1 cellular context compared by ENCODE assay signal in the genomic region with DNA sequence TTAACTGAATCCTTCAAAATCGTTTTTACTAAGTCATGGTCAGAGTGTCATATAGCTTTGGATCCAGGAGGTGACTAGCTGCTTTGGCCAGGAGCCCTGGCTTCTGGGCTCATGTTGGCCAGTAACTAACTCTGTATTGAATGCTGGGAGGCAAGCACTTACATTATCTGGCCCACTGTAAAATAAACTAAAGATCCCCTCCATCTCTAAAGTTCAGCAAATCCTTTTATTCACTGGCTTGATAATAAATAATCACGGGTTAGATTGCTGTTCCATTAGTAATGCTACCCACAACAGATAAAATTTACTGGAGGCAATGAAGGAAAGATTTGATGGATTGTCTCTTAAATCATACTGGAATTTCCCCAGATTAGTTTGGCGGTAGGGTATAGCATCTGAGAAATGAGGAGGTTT.
TF ChIP-seq lines count a peak whose summit lies in the region.

No MANE protein-coding gene starts in this region.

TF ChIP-seq in SK-N-SH, 30 proteins besides CTCF, POLR2A, EP300 and RAD21 (continued from another document):
- TF ChIP-seq, protein P1, sequence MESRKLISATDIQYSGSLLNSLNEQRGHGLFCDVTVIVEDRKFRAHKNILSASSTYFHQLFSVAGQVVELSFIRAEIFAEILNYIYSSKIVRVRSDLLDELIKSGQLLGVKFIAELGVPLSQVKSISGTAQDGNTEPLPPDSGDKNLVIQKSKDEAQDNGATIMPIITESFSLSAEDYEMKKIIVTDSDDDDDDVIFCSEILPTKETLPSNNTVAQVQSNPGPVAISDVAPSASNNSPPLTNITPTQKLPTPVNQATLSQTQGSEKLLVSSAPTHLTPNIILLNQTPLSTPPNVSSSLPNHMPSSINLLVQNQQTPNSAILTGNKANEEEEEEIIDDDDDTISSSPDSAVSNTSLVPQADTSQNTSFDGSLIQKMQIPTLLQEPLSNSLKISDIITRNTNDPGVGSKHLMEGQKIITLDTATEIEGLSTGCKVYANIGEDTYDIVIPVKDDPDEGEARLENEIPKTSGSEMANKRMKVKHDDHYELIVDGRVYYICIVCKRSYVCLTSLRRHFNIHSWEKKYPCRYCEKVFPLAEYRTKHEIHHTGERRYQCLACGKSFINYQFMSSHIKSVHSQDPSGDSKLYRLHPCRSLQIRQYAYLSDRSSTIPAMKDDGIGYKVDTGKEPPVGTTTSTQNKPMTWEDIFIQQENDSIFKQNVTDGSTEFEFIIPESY (IDR thresholded peaks at IDR 0.05; ENCODE audit: borderline replicate concordance, low read depth) = no peak
- TF ChIP-seq FOXM1 (IDR thresholded peaks at IDR 0.05; ENCODE audit: low read depth) (peak; percentile 93), EZH2phosphoT487 (IDR thresholded peaks at IDR 0.05; ENCODE audit: borderline replicate concordance, low read depth) (no peak), POLR2AphosphoS5 (IDR thresholded peaks at IDR 0.05; ENCODE audit: low read depth, low read length) (peak; percentile 71; the same call in 1 of the 2 replicates), MEF2A (IDR thresholded peaks at IDR 0.05; ENCODE audit: borderline replicate concordance, low read depth) (peak; percentile 75), RXRA (IDR thresholded peaks at IDR 0.05; ENCODE audit: borderline replicate concordance, low read depth) (peak; percentile 78), TCF12 (IDR thresholded peaks at IDR 0.05) (peak; percentile 91), MXI1 (IDR thresholded peaks at IDR 0.05; ENCODE audit: low read depth, low read length) (no peak), SMC3 (IDR thresholded peaks at IDR 0.05; ENCODE audit: low read depth, low read length) (no peak), FOXJ3 (CRISPR knock-in tag; IDR thresholded peaks at IDR 0.05) (no peak), NRF1 (IDR thresholded peaks at IDR 0.05; ENCODE audit: low read depth, low read length) (no peak), GATA2 (CRISPR knock-in tag; IDR thresholded peaks at IDR 0.05) (no peak), RCOR1 (IDR thresholded peaks at IDR 0.05; ENCODE audit: low read length) (no peak), SIN3A (IDR thresholded peaks at IDR 0.05; ENCODE audit: borderline replicate concordance, low read depth, low read length) (no peak), TEAD4 (IDR thresholded peaks at IDR 0.05; ENCODE audit: borderline replicate concordance, insufficient read depth) (peak; percentile 96), RFX5 (IDR thresholded peaks at IDR 0.05; ENCODE audit: low read length) (no peak), NFIC (IDR thresholded peaks at IDR 0.05; ENCODE audit: borderline replicate concordance) (peak; percentile 91), YY1 (IDR thresholded peaks at IDR 0.05; ENCODE audit: low read depth) (no peak; the same call in 1 of the 2 replicates), TAF1 (IDR thresholded peaks at IDR 0.05; ENCODE audit: borderline replicate concordance, low read depth, low read length) (no peak)
- TF ChIP-seq, protein P2, sequence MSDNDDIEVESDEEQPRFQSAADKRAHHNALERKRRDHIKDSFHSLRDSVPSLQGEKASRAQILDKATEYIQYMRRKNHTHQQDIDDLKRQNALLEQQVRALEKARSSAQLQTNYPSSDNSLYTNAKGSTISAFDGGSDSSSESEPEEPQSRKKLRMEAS (IDR thresholded peaks at IDR 0.05; ENCODE audit: low read depth) = peak; percentile 34; the same call in 1 of the 2 replicates
- TF ChIP-seq, protein P3, sequence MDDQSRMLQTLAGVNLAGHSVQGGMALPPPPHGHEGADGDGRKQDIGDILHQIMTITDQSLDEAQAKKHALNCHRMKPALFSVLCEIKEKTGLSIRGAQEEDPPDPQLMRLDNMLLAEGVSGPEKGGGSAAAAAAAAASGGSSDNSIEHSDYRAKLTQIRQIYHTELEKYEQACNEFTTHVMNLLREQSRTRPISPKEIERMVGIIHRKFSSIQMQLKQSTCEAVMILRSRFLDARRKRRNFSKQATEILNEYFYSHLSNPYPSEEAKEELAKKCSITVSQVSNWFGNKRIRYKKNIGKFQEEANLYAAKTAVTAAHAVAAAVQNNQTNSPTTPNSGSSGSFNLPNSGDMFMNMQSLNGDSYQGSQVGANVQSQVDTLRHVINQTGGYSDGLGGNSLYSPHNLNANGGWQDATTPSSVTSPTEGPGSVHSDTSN (IDR thresholded peaks at IDR 0.05) = peak; percentile 96
- TF ChIP-seq, protein P4, sequence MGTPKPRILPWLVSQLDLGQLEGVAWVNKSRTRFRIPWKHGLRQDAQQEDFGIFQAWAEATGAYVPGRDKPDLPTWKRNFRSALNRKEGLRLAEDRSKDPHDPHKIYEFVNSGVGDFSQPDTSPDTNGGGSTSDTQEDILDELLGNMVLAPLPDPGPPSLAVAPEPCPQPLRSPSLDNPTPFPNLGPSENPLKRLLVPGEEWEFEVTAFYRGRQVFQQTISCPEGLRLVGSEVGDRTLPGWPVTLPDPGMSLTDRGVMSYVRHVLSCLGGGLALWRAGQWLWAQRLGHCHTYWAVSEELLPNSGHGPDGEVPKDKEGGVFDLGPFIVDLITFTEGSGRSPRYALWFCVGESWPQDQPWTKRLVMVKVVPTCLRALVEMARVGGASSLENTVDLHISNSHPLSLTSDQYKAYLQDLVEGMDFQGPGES (IDR thresholded peaks at IDR 0.05; ENCODE audit: low read depth, low read length) = no peak
- TF ChIP-seq, protein P5, sequence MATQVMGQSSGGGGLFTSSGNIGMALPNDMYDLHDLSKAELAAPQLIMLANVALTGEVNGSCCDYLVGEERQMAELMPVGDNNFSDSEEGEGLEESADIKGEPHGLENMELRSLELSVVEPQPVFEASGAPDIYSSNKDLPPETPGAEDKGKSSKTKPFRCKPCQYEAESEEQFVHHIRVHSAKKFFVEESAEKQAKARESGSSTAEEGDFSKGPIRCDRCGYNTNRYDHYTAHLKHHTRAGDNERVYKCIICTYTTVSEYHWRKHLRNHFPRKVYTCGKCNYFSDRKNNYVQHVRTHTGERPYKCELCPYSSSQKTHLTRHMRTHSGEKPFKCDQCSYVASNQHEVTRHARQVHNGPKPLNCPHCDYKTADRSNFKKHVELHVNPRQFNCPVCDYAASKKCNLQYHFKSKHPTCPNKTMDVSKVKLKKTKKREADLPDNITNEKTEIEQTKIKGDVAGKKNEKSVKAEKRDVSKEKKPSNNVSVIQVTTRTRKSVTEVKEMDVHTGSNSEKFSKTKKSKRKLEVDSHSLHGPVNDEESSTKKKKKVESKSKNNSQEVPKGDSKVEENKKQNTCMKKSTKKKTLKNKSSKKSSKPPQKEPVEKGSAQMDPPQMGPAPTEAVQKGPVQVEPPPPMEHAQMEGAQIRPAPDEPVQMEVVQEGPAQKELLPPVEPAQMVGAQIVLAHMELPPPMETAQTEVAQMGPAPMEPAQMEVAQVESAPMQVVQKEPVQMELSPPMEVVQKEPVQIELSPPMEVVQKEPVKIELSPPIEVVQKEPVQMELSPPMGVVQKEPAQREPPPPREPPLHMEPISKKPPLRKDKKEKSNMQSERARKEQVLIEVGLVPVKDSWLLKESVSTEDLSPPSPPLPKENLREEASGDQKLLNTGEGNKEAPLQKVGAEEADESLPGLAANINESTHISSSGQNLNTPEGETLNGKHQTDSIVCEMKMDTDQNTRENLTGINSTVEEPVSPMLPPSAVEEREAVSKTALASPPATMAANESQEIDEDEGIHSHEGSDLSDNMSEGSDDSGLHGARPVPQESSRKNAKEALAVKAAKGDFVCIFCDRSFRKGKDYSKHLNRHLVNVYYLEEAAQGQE (IDR thresholded peaks at IDR 0.05; ENCODE audit: low read depth, low read length) = no peak
- TF ChIP-seq, protein P6, sequence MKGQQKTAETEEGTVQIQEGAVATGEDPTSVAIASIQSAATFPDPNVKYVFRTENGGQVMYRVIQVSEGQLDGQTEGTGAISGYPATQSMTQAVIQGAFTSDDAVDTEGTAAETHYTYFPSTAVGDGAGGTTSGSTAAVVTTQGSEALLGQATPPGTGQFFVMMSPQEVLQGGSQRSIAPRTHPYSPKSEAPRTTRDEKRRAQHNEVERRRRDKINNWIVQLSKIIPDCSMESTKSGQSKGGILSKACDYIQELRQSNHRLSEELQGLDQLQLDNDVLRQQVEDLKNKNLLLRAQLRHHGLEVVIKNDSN (IDR thresholded peaks at IDR 0.05; ENCODE audit: borderline replicate concordance, low read depth) = no peak
- TF ChIP-seq, protein P7, sequence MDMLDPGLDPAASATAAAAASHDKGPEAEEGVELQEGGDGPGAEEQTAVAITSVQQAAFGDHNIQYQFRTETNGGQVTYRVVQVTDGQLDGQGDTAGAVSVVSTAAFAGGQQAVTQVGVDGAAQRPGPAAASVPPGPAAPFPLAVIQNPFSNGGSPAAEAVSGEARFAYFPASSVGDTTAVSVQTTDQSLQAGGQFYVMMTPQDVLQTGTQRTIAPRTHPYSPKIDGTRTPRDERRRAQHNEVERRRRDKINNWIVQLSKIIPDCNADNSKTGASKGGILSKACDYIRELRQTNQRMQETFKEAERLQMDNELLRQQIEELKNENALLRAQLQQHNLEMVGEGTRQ (IDR thresholded peaks at IDR 0.05; ENCODE audit: borderline replicate concordance, low read depth, low read length) = no peak
